In genomic region chr12:19397534-19397933, GRCh38 we compare ENCODE assay signal across 25 cellular contexts. TPM values are rescaled to one million over a fixed set of nuclear protein-coding genes. Genes with fewer than 3 reads are reported as not detected.
DNase-seq lines count a peak whose midpoint lies in the region; ATAC-seq and TF ChIP-seq lines count a peak whose summit lies in the region.
"Had no signal": no experiment of that assay in that cellular context is flagged by ENCODE, and none has a peak within 500 bp of the region (broad histone marks: within the 10 kb centered on the region; RNA-seq: fewer than 3 reads in every experiment).

No MANE protein-coding gene starts in this region.

- no peaks in the 10 kb centered on the region for H3K9me2 ChIP-seq in GM23248 (ENCODE audit: insufficient read depth)
- H3K9me2 ChIP-seq in PC-9 (ENCODE audit: insufficient read depth), result no peaks in the 10 kb centered on the region
- H3K9me2 ChIP-seq: SK-N-SH had no signal

- TF ChIP-seq CTCF in PC-9 (conservative IDR thresholded peaks at IDR 0.05) (no peak), esophagus squamous epithelium (IDR thresholded peaks at IDR 0.05) (no peak), suprapubic skin (IDR thresholded peaks at IDR 0.05) (no peak)

- H3K27ac ChIP-seq in GM23248 (no peak overlapping the region), PC-9 (no peak overlapping the region), esophagus squamous epithelium (peak overlapping the region; percentile 49 to 65 (median 56)), suprapubic skin (peak overlapping the region; percentile 34)
- H3K27ac ChIP-seq: colonic mucosa, psoas muscle, VCaP had no signal

- TF ChIP-seq POLR2A in esophagus squamous epithelium (IDR thresholded peaks at IDR 0.05) (no peak), suprapubic skin (IDR thresholded peaks at IDR 0.05) (no peak)

- in situ Hi-C loops in GM23248 (cut with MboI), result no loop called here

- 75 to 80% methylated on average over 4 of the region's 4 CpGs for WGBS in GM23248 (ENCODE audit: low coverage in 1 of 2, low lambda C conversion rate in 2 of 2, missing lambda C conversion rate in 2 of 2), 2 experiments
- WGBS in esophagus squamous epithelium, 2 donors, result 41 to 53% methylated on average over 4 of the region's 4 CpGs
- 48% methylated on average over 4 of the region's 4 CpGs for WGBS in suprapubic skin

- H2AFZ ChIP-seq in GM23248 (no peak overlapping the region), PC-9 (no peak overlapping the region)
- H2AFZ ChIP-seq: GM23338 had no signal

- H3K4me2 ChIP-seq in GM23248 (ENCODE audit: unreplicated experiment) (no peak overlapping the region), PC-9 (no peak overlapping the region)
- H3K4me2 ChIP-seq: GM23338, SK-N-SH had no signal

- H3K36me3 ChIP-seq in GM23248 (ENCODE audit: low read depth), result no peaks in the 10 kb centered on the region
- H3K36me3 ChIP-seq in PC-9 (ENCODE audit: low read depth), result no peaks in the 10 kb centered on the region
- H3K36me3 ChIP-seq in esophagus squamous epithelium, result no peaks in the 10 kb centered on the region
- no peaks in the 10 kb centered on the region for H3K36me3 ChIP-seq in suprapubic skin
- H3K36me3 ChIP-seq: colonic mucosa had no signal

- DNase-seq in GM23248 (peak; percentile 11), PC-9 (peak; percentile 85 to 86), esophagus squamous epithelium (lab: John Stamatoyannopoulos, UW) (no peak), suprapubic skin (ENCODE audit: low spot score in 2 of 2) (peak; percentile 26 to 40)
- no peak for DNase-seq in activated CD4-positive, alpha-beta T cell treated with anti-CD3 and anti-CD28 coated beads for 48 hours
- DNase-seq: activated CD4-positive, alpha-beta T cell treated with anti-CD3 and anti-CD28 coated beads, Interleukin-2, amount 10 ng/mL, durations not matched to agents 24 days and 14 days; activated naive CD4-positive, alpha-beta T cell treated with Interleukin-2 at 50 U/mL for 16 hours; activated T-cell treated with anti-CD3 and anti-CD28 coated beads, Interleukin-2, amount 50 U/mL, for 48 hours; amniotic stem cell; CD4-positive, CD25-positive, alpha-beta regulatory T cell; colonic mucosa; KG1; mesendoderm; NCI-H1694; NCI-H2171 treated with DMSO at 0.1 percent for 48 hours; NCI-H526 treated with DMSO at 0.1 percent for 48 hours; psoas muscle; SK-N-SH; stimulated activated CD4-positive, alpha-beta T cell treated with anti-CD3 and anti-CD28 coated beads, Interleukin-2, amount 100 ng/mL, for 24 hours; substantia nigra had no signal

- CTCF ChIA-PET in PC-9 (lab: Charles Lee), result no interaction called here

- no peak overlapping the region for H3K4me3 ChIP-seq in GM23248
- no peak overlapping the region for H3K4me3 ChIP-seq in PC-9
- no peak overlapping the region for H3K4me3 ChIP-seq in esophagus squamous epithelium
- H3K4me3 ChIP-seq in suprapubic skin, result no peak overlapping the region
- H3K4me3 ChIP-seq: colonic mucosa, GM23338, psoas muscle, skin epidermis had no signal

- POLR2A ChIA-PET in PC-9 (lab: Charles Lee; ENCODE audit: unreplicated experiment), result interaction anchor here (0.6 to 0.8 kb wide), 4 partner anchors 15 to 1302 kb away, joined by 4 to 11 read pairs (median 6); no protein-coding TSS in a partner anchor

- intact Hi-C loops in PC-9 (cut with micrococcal nuclease; ENCODE audit: unreplicated experiment) (loop anchor here (5.0 to 10.0 kb wide), 2 partner anchors 35 to 227 kb away; no protein-coding TSS in a partner anchor), esophagus squamous epithelium (cut with DNase I) (no loop called here)

- no peaks in the 10 kb centered on the region for H3K27me3 ChIP-seq in GM23248 (replicated peaks; ENCODE audit: insufficient read depth)
- H3K27me3 ChIP-seq in PC-9 (ENCODE audit: insufficient read depth, low read depth), result no peaks in the 10 kb centered on the region
- H3K27me3 ChIP-seq in esophagus squamous epithelium, result no peaks in the 10 kb centered on the region
- no peaks in the 10 kb centered on the region for H3K27me3 ChIP-seq in suprapubic skin
- H3K27me3 ChIP-seq: colonic mucosa had no signal

- no peak for ATAC-seq in HG02970 (IDR thresholded peaks at IDR 0.05; ENCODE audit: low FRiP score, unreplicated experiment)
- no peak for ATAC-seq in HG02852 (IDR thresholded peaks at IDR 0.05; ENCODE audit: unreplicated experiment)
- ATAC-seq: GM23338, psoas muscle had no signal

- H4K20me1 ChIP-seq in GM23248 (ENCODE audit: insufficient read depth) (no peaks in the 10 kb centered on the region), PC-9 (ENCODE audit: insufficient read depth) (no peaks in the 10 kb centered on the region)

- H3K79me2 ChIP-seq in GM23248 (ENCODE audit: insufficient read depth) (no peaks in the 10 kb centered on the region), PC-9 (ENCODE audit: low read depth) (no peaks in the 10 kb centered on the region)

- H3K9me3 ChIP-seq in GM23248 (ENCODE audit: low read depth) (no peaks in the 10 kb centered on the region), PC-9 (ENCODE audit: insufficient read depth, low read depth) (no peaks in the 10 kb centered on the region), esophagus squamous epithelium (no peaks in the 10 kb centered on the region), suprapubic skin (no peaks in the 10 kb centered on the region)
- H3K9me3 ChIP-seq: colonic mucosa, psoas muscle, SK-N-SH had no signal

- H3K9ac ChIP-seq in GM23248, result no peak overlapping the region
- H3K9ac ChIP-seq: SK-N-SH had no signal

- no peak for TF ChIP-seq EP300 in suprapubic skin (IDR thresholded peaks at IDR 0.05)

- no peaks in the 10 kb centered on the region for H3F3A ChIP-seq in GM23248 (ENCODE audit: insufficient read depth)
- peaks cover 15% of the 10 kb centered on the region; the same call in 1 of the 2 replicates for H3F3A ChIP-seq in PC-9 (ENCODE audit: insufficient read depth, low read depth)

- H3K4me1 ChIP-seq in GM23248 (ENCODE audit: insufficient read depth) (no peaks in the 10 kb centered on the region), PC-9 (replicated peaks; ENCODE audit: insufficient read depth) (peaks cover 15% of the 10 kb centered on the region), esophagus squamous epithelium (peaks cover 4 to 73% (median 15%) of the 10 kb centered on the region in 3 donors), suprapubic skin (peaks cover 25% of the 10 kb centered on the region)
- H3K4me1 ChIP-seq: colonic mucosa, psoas muscle had no signal

- BruUV-seq in PC-9 (replicated peaks; lab: Mats Ljungman, UMichigan), result no TSS peak

RNA-seq across cellular contexts. Expression of gene AEBP2, which starts 41.8 kb away (rescaled TPM):
- total RNA-seq in GM23248 (2014; rRNA removed; shearing (Covaris generic)), result 10.4 and 10.6 TPM in 2 replicates
- 16.6 and 17.8 TPM in 2 replicates for polyA plus RNA-seq in GM23248 (2016; fragmentation: Nextera tagmentation; extraction: Ambion mirVana)
- total RNA-seq in PC-9 (2021) (37.2 and 50.3 TPM in 2 replicates), esophagus squamous epithelium (10 to 100 TPM; 26.8 to 50.2 (median 33.4) TPM), suprapubic skin (10 to 100 TPM; 47.7 to 89.5 (median 56.7) TPM)

Comparison
In these comparisons a context has a peak if more than half of its experiments do, and no peak if none do; other contexts are left out.
1. DNase-seq: peak in GM23248 (single experiment), PC-9 (2 of 2) and suprapubic skin (2 of 2); none in esophagus squamous epithelium (single experiment) and activated CD4-positive, alpha-beta T cell treated with anti-CD3 and anti-CD28 coated beads for 48 hours (single experiment).
2. H3K27ac ChIP-seq: peak in esophagus squamous epithelium (4 of 4) and suprapubic skin (single experiment); none in GM23248 (single experiment) and PC-9 (single experiment).